In genomic region chr2:1723397-1724042, GRCh38 we compare ENCODE assay signal across 17 cellular contexts. TPM values are rescaled to one million over a fixed set of nuclear protein-coding genes. Genes with fewer than 3 reads are reported as not detected.
DNase-seq lines count a peak whose midpoint lies in the region; FAIRE-seq and TF ChIP-seq lines count a peak whose summit lies in the region.
"Had no signal": no experiment of that assay in that cellular context is flagged by ENCODE, and none has a peak within 500 bp of the region (broad histone marks: within the 10 kb centered on the region; RNA-seq: fewer than 3 reads in every experiment).

No MANE protein-coding gene starts in this region.

- CTCF ChIA-PET in H1 (lab: Charles Lee; ENCODE audit: partially characterized antibody), result interaction anchor here (2.2 kb wide), 1 partner anchor 8 kb away, joined by 9 read pairs; no protein-coding TSS in a partner anchor

- no peak overlapping the region for H2BK120ac ChIP-seq in H1 (replicated peaks; ENCODE audit: low read depth, low read length)

- H3K36me3 ChIP-seq in H1 (ENCODE audit: control insufficient read depth in 2 of 4, insufficient read depth in 4 of 4, low read length in 3 of 4) (no peaks in the 10 kb centered on the region), smooth muscle cell (ENCODE audit: low read depth) (no peaks in the 10 kb centered on the region)

- peaks cover 14% of the 10 kb centered on the region for H3K36me3 Mint-ChIP-seq in HFFc6 (ENCODE audit: low read depth)
- H3K36me3 Mint-ChIP-seq: CD4-positive, alpha-beta memory T cell had no signal

- no peaks in the 10 kb centered on the region; the same call in 1 of the 2 replicates for H3K9me3 Mint-ChIP-seq in HFFc6

- H2BK15ac ChIP-seq in H1 (ENCODE audit: low read length), result no peak overlapping the region

- no peak overlapping the region for H3K18ac ChIP-seq in H1 (ENCODE audit: extremely low read depth, low read length)

- H3K4me1 ChIP-seq in H1 (replicated peaks in 1 of 4; ENCODE audit: control insufficient read depth in 3 of 4, insufficient read depth in 4 of 4, low read length in 3 of 4) (peaks cover 2 to 13% (median 4%) of the 10 kb centered on the region in 4 experiments), smooth muscle cell (ENCODE audit: low read depth) (peaks cover 13% of the 10 kb centered on the region)

- H2AK5ac ChIP-seq in H1 (ENCODE audit: low read depth, low read length), result no peak overlapping the region

- peaks cover 15% of the 10 kb centered on the region for H3F3A ChIP-seq in smooth muscle cell (ENCODE audit: low read depth)

- peaks cover 17 to 64% of the 10 kb centered on the region in 2 experiments for H3K79me2 ChIP-seq in H1 (ENCODE audit: control insufficient read depth in 1 of 2, insufficient read depth in 2 of 2, low read length in 2 of 2)
- H3K79me2 ChIP-seq in smooth muscle cell (ENCODE audit: low read depth), result peaks cover 80% of the 10 kb centered on the region

- 86 to 100% methylated on average over 1 to 4 of the region's 4 CpGs for WGBS in H1 (ENCODE audit: extremely low coverage in 1 of 2, insufficient coverage in 1 of 2, insufficient read length in 1 of 2, insufficient replicate concordance in 2 of 2, low coverage in 1 of 2, low lambda C conversion rate in 2 of 2, missing lambda C conversion rate in 1 of 2), 2 experiments
- 90% methylated on average over 4 of the region's 4 CpGs for WGBS in smooth muscle cell (ENCODE audit: low lambda C conversion rate)

- H3K4me2 ChIP-seq in H1 (ENCODE audit: insufficient read depth in 1 of 2, low read depth in 2 of 2, low read length in 2 of 2) (no peak overlapping the region), smooth muscle cell (no peak overlapping the region)

- peak overlapping the region; percentile 95 for H3K56ac ChIP-seq in H1 (replicated peaks; ENCODE audit: insufficient read length, low read depth, low read length)

- no peak for TF ChIP-seq CTCF in HFFc6 (IDR thresholded peaks at IDR 0.05)
- no peak for TF ChIP-seq CTCF in H1 (IDR thresholded peaks at IDR 0.05; ENCODE audit: control extremely low read depth in 1 of 3, insufficient read depth in 1 of 3, low read depth in 1 of 3, low read length in 3 of 3)
- TF ChIP-seq CTCF in smooth muscle cell (IDR thresholded peaks at IDR 0.05; ENCODE audit: borderline replicate concordance, insufficient read depth, poor library complexity, severe bottlenecking), result no peak

- H3K27ac Mint-ChIP-seq in HFFc6, result peak overlapping the region; percentile 40; the same call in 1 of the 2 replicates
- H3K27ac Mint-ChIP-seq: B cell; CD4-positive, alpha-beta memory T cell had no signal

- no peak for TF ChIP-seq EP300 in H1 (IDR thresholded peaks at IDR 0.05; ENCODE audit: borderline replicate concordance in 1 of 2, low read depth in 2 of 2, low read length in 2 of 2)

- no peak for TF ChIP-seq RAD21 in H1 (IDR thresholded peaks at IDR 0.05 in 1 of 2, conservative IDR thresholded peaks at IDR 0.05 in 1 of 2; ENCODE audit: low read depth in 2 of 2, low read length in 2 of 2)

- H3K14ac ChIP-seq in H1 (ENCODE audit: insufficient read length), result no peak overlapping the region

- H3K4me1 Mint-ChIP-seq in HFFc6 (ENCODE audit: low read depth), result peaks cover 21% of the 10 kb centered on the region
- H3K4me1 Mint-ChIP-seq: B cell; CD4-positive, alpha-beta memory T cell had no signal

- H2BK5ac ChIP-seq in H1 (ENCODE audit: low read depth, low read length), result no peak overlapping the region

- peaks cover 25% of the 10 kb centered on the region for H3K79me1 ChIP-seq in H1 (ENCODE audit: low read depth, low read length)

- H3K9ac ChIP-seq in H1 (replicated peaks in 1 of 4; ENCODE audit: extremely low read depth in 1 of 4, low read depth in 3 of 4, low read length in 3 of 4) (no peak overlapping the region), smooth muscle cell (ENCODE audit: low read depth) (no peak overlapping the region)

- H4K20me1 ChIP-seq in H1 (replicated peaks in 1 of 2; ENCODE audit: control insufficient read depth in 1 of 2, insufficient read depth in 2 of 2, low read length in 2 of 2) (peaks cover 4 to 28% of the 10 kb centered on the region in 2 experiments), smooth muscle cell (ENCODE audit: low read depth) (peaks cover 86% of the 10 kb centered on the region)

- H4K8ac ChIP-seq in H1 (ENCODE audit: extremely low read depth, insufficient read depth, low read length), result no peak overlapping the region

- H4K5ac ChIP-seq in H1 (ENCODE audit: insufficient read length, low read depth, low read length), result no peak overlapping the region

- TF ChIP-seq POLR2A in H1 (IDR thresholded peaks at IDR 0.05; ENCODE audit: control extremely low read depth in 1 of 2, low read depth in 2 of 2, low read length in 2 of 2), result no peak

- no peak overlapping the region for H3K4me3 Mint-ChIP-seq in HFFc6
- H3K4me3 Mint-ChIP-seq: B cell; CD4-positive, alpha-beta memory T cell had no signal

- no peaks in the 10 kb centered on the region for H3K9me3 ChIP-seq in H1 (ENCODE audit: insufficient read depth in 2 of 2, low read depth in 1 of 2, low read length in 1 of 2)
- no peaks in the 10 kb centered on the region for H3K9me3 ChIP-seq in smooth muscle cell (replicated peaks; ENCODE audit: low read depth)

- H4K91ac ChIP-seq in H1 (replicated peaks; ENCODE audit: insufficient read length, low read length), result no peak overlapping the region

- no peak overlapping the region for H2BK12ac ChIP-seq in H1 (ENCODE audit: low read depth, low read length)

- no peak overlapping the region for H3K23ac ChIP-seq in H1 (ENCODE audit: insufficient read length)

- H3K4me3 ChIP-seq in H1 (ENCODE audit: extremely low read depth in 1 of 4, insufficient read depth in 2 of 4, low read depth in 3 of 4, low read length in 4 of 4) (no peak overlapping the region), smooth muscle cell (no peak overlapping the region)

- H3K27me3 ChIP-seq in H1 (replicated peaks in 1 of 4; ENCODE audit: control insufficient read depth in 3 of 4, extremely low read depth in 1 of 4, insufficient read depth in 3 of 4, low read length in 3 of 4) (no peaks in the 10 kb centered on the region), smooth muscle cell (ENCODE audit: low read depth) (no peaks in the 10 kb centered on the region)

- no peaks in the 10 kb centered on the region; the same call in none of the 2 replicates for H3K27me3 Mint-ChIP-seq in HFFc6 (ENCODE audit: insufficient read depth)
- H3K27me3 Mint-ChIP-seq: B cell had no signal

- H2BK20ac ChIP-seq in H1 (ENCODE audit: low read length), result no peak overlapping the region

- POLR2A ChIA-PET in H1 (lab: Charles Lee; ENCODE audit: partially characterized antibody), result no interaction called here

- H2AFZ ChIP-seq in H1 (ENCODE audit: low read length), result no peak overlapping the region
- H2AFZ ChIP-seq in smooth muscle cell (ENCODE audit: low read depth), result no peak overlapping the region

- peaks cover 8% of the 10 kb centered on the region; the same call in 1 of the 2 replicates for H3K23me2 ChIP-seq in H1 (ENCODE audit: low read depth, low read length)

- no peak overlapping the region for H3K4ac ChIP-seq in H1 (replicated peaks; ENCODE audit: insufficient read length, low read depth, low read length)

- H3K27ac ChIP-seq in H1 (ENCODE audit: low read depth, low read length) (no peak overlapping the region), smooth muscle cell (ENCODE audit: low read depth) (peak overlapping the region; percentile 70)

- FAIRE-seq in H1 (lab: Jason Lieb, UNC) (no peak), frontal cortex (lab: Jason Lieb, UNC) (no peak)
- FAIRE-seq: D721Med had no signal

- no peak for DNase-seq in HFFc6
- no peak for DNase-seq in H1 (ENCODE audit: low read depth in 1 of 2, low spot score in 2 of 2)
- DNase-seq in smooth muscle cell (lab: John Stamatoyannopoulos, UW; ENCODE audit: unreplicated experiment), result no peak
- no peak for DNase-seq in SKM-1 (lab: John Stamatoyannopoulos, UW; ENCODE audit: unreplicated experiment)
- DNase-seq in frontal cortex (ENCODE audit: low spot score in 2 of 2), result no peak
- DNase-seq in HUDEP-2 (lab: John Stamatoyannopoulos, UW; ENCODE audit: unreplicated experiment in 76 of 76), result no peak
- DNase-seq: CD4-positive, alpha-beta memory T cell; DMS79 treated with DMSO at 0.1 percent for 48 hours; Karpas-422; NCI-H187; NCI-H345; NCI-H69; OCI-M1; T-helper 1 cell had no signal

TF ChIP-seq in PFSK-1, 5 proteins besides CTCF, POLR2A, EP300 and RAD21 (continues in another document):
- no peak for TF ChIP-seq FOXP2 (optimal IDR thresholded peaks at IDR 0.05; ENCODE audit: borderline replicate concordance, extremely low read depth, extremely low read length, insufficient read depth)

TF ChIP-seq in H1, 55 proteins besides CTCF, POLR2A, EP300 and RAD21:
- TF ChIP-seq MAFK (IDR thresholded peaks at IDR 0.05; ENCODE audit: low read depth, low read length), result no peak
- TF ChIP-seq ASH2L (IDR thresholded peaks at IDR 0.05; ENCODE audit: low read length), result no peak

RNA-seq across cellular contexts. Expression of gene PXDN, which starts 20.8 kb away (rescaled TPM):
- total RNA-seq in HFFc6 (2021; fragmentation: NEBNext Ultra II Directional; extraction: Animal tissue kit (Norgen Biotek cat#: 25700)), result 100 to 1,000 TPM; 283 to 403 (median 323) TPM
- polyA plus RNA-seq in PFSK-1 (2012; ENCODE audit: insufficient read length, low read depth), result 1,212 TPM
- total RNA-seq in H1 (2021; fragmentation: NEBNext Ultra II Directional; extraction: Animal tissue kit (Norgen Biotek cat#: 25700)), result 131 and 141 TPM in 2 replicates
- polyA plus RNA-seq in H1 (2011; rRNA removed) (104 and 204 TPM in 2 replicates), smooth muscle cell (253 and 333 TPM in 2 replicates)
- polyA plus RNA-seq in H1 (2011; cell fraction: cytosol; rRNA removed), result 80.0 TPM
- polyA plus RNA-seq in H1 (2011; cell fraction: nucleus; rRNA removed), result 206 TPM
- polyA plus RNA-seq in H1 (2012, experiment 1 of 2), result 74.0 to 91.4 TPM (median 80.3 TPM) in 4 replicates
- 31.1 TPM for polyA plus RNA-seq in H1 (2012, experiment 2 of 2)
- polyA plus RNA-seq in H1 (2013, experiment 1 of 2), result 208 TPM
- 187 TPM for polyA plus RNA-seq in H1 (2013, experiment 2 of 2)
- 68.1 and 71.5 TPM in 2 replicates for polyA minus RNA-seq in H1 (2011; rRNA and poly(A)+ RNA removed)
- 54.3 TPM for polyA minus RNA-seq in H1 (2011; cell fraction: cytosol; rRNA and poly(A)+ RNA removed)
- polyA minus RNA-seq in H1 (2011; cell fraction: nucleus; rRNA and poly(A)+ RNA removed), result 58.5 TPM
- total RNA-seq in smooth muscle cell (328 and 334 TPM in 2 replicates), frontal cortex (21.6 TPM)
- total RNA-seq: CD4-positive, alpha-beta memory T cell had no signal
